8 cellular contexts compared by ENCODE assay signal in the genomic region with DNA sequence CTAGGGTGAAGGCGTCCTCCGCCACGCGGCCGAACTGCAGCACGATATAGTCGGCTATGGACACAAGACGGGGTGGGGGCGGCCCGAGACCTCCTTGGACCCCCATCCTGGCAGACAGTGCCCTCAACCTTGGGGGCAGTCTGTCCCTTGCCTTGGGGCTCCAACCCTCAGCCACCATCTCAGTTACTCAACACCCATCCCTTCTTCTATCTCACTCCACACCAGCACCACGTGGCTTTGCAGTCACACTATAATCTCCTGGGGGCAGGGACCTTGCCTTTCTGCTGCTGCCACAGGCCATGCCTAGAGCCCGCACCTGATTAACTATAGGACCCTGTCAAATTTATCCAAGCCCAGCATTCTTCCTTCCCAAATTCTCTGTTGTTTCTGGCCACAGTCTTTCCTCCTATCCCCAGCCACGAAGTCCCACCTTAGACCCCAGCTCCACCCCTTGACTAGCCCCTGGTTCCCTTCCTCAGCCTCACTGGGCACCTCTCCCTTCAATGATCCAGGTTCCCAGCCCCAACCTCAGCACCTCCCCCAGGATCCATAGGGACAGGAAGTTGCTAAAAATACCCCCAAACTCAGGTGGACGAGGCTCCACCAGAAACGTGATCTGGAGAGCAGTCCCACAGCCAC. TPM values are rescaled to one million over a fixed set of nuclear protein-coding genes. Genes with fewer than 3 reads are reported as not detected.
DNase-seq lines count a peak whose midpoint lies in the region; ATAC-seq and TF ChIP-seq lines count a peak whose summit lies in the region.

No MANE protein-coding gene starts in this region.

- peak overlapping the region; percentile 37 to 52; a peak in 2 of 4 replicates for H4K8ac ChIP-seq in IMR-90 (ENCODE audit: low read depth in 2 of 2, low read length in 2 of 2)

- peaks cover 33% of the 10 kb centered on the region for H3K9me1 ChIP-seq in IMR-90 (ENCODE audit: insufficient read depth, low read length)

- TF ChIP-seq POLR2A in IMR-90 (IDR thresholded peaks at IDR 0.05; ENCODE audit: low read depth, low read length): no peak

- peak overlapping the region; percentile 1; the same call in 1 of the 3 replicates for H2BK15ac ChIP-seq in IMR-90 (ENCODE audit: low read depth, low read length)

- no peak overlapping the region for H2BK20ac ChIP-seq in IMR-90 (ENCODE audit: low read depth, low read length)

- peak overlapping the region; percentile 80 for H2AK9ac ChIP-seq in IMR-90 (replicated peaks; ENCODE audit: low read depth, low read length, poor library complexity)

- no peak for TF ChIP-seq RAD21 in IMR-90 (IDR thresholded peaks at IDR 0.05; ENCODE audit: low read length)

- peak overlapping the region; percentile 18; the same call in 1 of the 2 replicates for H3K14ac ChIP-seq in IMR-90 (replicated peaks; ENCODE audit: low read depth, low read length)

- DNase-seq in IMR-90: no peak
- no peak for DNase-seq in mammary epithelial cell
- no peak for DNase-seq in G401 (ENCODE audit: low spot score)
- no peak for DNase-seq in Kasumi-1 (lab: John Stamatoyannopoulos, UW)
- no peak for DNase-seq in superior temporal gyrus (ENCODE audit: extremely low spot score)

- H3K36me3 ChIP-seq in ACC112 (ENCODE audit: insufficient read depth, low read length) (no peaks in the 10 kb centered on the region), IMR-90 (ENCODE audit: control insufficient read depth, insufficient read depth, low read length) (0 out of 2 replicates have a peak, but pooled peaks cover 2% of the 10 kb centered on the region), mammary epithelial cell (ENCODE audit: insufficient read depth, low read length) (no peaks in the 10 kb centered on the region), mucosa of rectum (ENCODE audit: control insufficient read depth in 2 of 2, insufficient read depth in 2 of 2, low read length in 2 of 2) (peaks cover 0 to 2% of the 10 kb centered on the region in 2 donors)

- H3K4ac ChIP-seq in IMR-90 (ENCODE audit: low read depth, low read length): peak overlapping the region; percentile 67

- 56% methylated on average over 4 of the region's 15 CpGs; no CpG with 5 or more reads in 1 of the 2 experiments for WGBS in IMR-90 (ENCODE audit: extremely low coverage in 2 of 2, insufficient read length in 1 of 2), 2 experiments
- WGBS in mammary epithelial cell (ENCODE audit: low coverage, missing lambda C conversion rate): 82% methylated on average over 4 of the region's 15 CpGs

- H3K4me2 ChIP-seq in IMR-90 (ENCODE audit: low read depth, low read length) (peak overlapping the region; percentile 25; the same call in 1 of the 2 replicates), mammary epithelial cell (ENCODE audit: insufficient read depth, low read depth, low read length) (peak overlapping the region; percentile 96)

- intact Hi-C loops in IMR-90 (cut with micrococcal nuclease) (no loop called here), mammary epithelial cell (cut with micrococcal nuclease) (no loop called here)

- TF ChIP-seq CTCF in IMR-90 (conservative IDR thresholded peaks at IDR 0.05; ENCODE audit: low read depth, low read length) (no peak), mammary epithelial cell (conservative IDR thresholded peaks at IDR 0.05 in 1 of 2, IDR thresholded peaks at IDR 0.05 in 1 of 2; ENCODE audit: extremely low read depth in 1 of 2, insufficient read depth in 1 of 2, low read depth in 1 of 2, low read length in 2 of 2) (no peak)

- ATAC-seq in IMR-90 (ENCODE audit: low read depth) (no peak), HG03135 (IDR thresholded peaks at IDR 0.05; ENCODE audit: unreplicated experiment) (no peak)

- in situ Hi-C loops in IMR-90 (cut with MboI; ENCODE audit: low sequenced_read_pairs): no loop called here
- in situ Hi-C loops in mammary epithelial cell (cut with MboI; ENCODE audit: low sequenced_read_pairs in 2 of 2): no loop called here
- in situ Hi-C loops in G401 (cut with HindIII; ENCODE audit: low sequenced_read_pairs): no loop called here

- H3K79me2 ChIP-seq in ACC112 (ENCODE audit: control insufficient read depth, insufficient read depth, low read length, unreplicated experiment) (peaks cover 25% of the 10 kb centered on the region), mammary epithelial cell (ENCODE audit: insufficient read depth, low read length) (peaks cover 34% of the 10 kb centered on the region)

- H3K18ac ChIP-seq in IMR-90 (ENCODE audit: low read depth, low read length): no peak overlapping the region; the same call in 1 of the 2 replicates

- peak overlapping the region; percentile 74 for H2AK5ac ChIP-seq in IMR-90 (ENCODE audit: low read depth, low read length)

- H3K4me1 ChIP-seq in ACC112 (ENCODE audit: control insufficient read depth, insufficient read depth, low read length, unreplicated experiment): peaks cover 33% of the 10 kb centered on the region
- peaks cover 27% of the 10 kb centered on the region for H3K4me1 ChIP-seq in IMR-90 (ENCODE audit: control insufficient read depth, insufficient read depth, low read length)
- peaks cover 31% of the 10 kb centered on the region for H3K4me1 ChIP-seq in mammary epithelial cell (ENCODE audit: insufficient read depth, low read length)
- H3K4me1 ChIP-seq in mucosa of rectum (ENCODE audit: control insufficient read depth in 2 of 2, insufficient read depth in 2 of 2, low read length in 2 of 2): peaks cover 22 to 31% of the 10 kb centered on the region in 2 donors

- H3K9ac ChIP-seq in IMR-90 (ENCODE audit: low read depth, low read length) (peak overlapping the region; percentile 26; the same call in 1 of the 2 replicates), mammary epithelial cell (ENCODE audit: insufficient read depth, low read length) (no peak overlapping the region), mucosa of rectum (ENCODE audit: low read depth in 1 of 2, low read length in 2 of 2) (peak overlapping the region in 1 of 2 donors; percentile 80)

- H3K23ac ChIP-seq in IMR-90 (ENCODE audit: low read depth, low read length): no peak overlapping the region

- H3K27me3 ChIP-seq in ACC112 (ENCODE audit: insufficient read depth, low read length) (no peaks in the 10 kb centered on the region), IMR-90 (ENCODE audit: control insufficient read depth, insufficient read depth, low read length) (no peaks in the 10 kb centered on the region), mammary epithelial cell (ENCODE audit: insufficient read depth, low read length) (no peaks in the 10 kb centered on the region), mucosa of rectum (ENCODE audit: control insufficient read depth in 2 of 2, insufficient read depth in 2 of 2, low read length in 2 of 2) (peaks cover 7 to 8% of the 10 kb centered on the region in 2 donors)

- peak overlapping the region; percentile 36; the same call in 1 of the 2 replicates for H2BK120ac ChIP-seq in IMR-90 (ENCODE audit: low read depth, low read length)

- peak overlapping the region; percentile 94 for H3K4me3 ChIP-seq in ACC112 (ENCODE audit: low read depth, low read length)
- H3K4me3 ChIP-seq in IMR-90 (ENCODE audit: insufficient read depth, low read depth, low read length): peak overlapping the region; percentile 63; the same call in 1 of the 2 replicates
- peak overlapping the region in 2 of 3 experiments; percentile 78 to 88 for H3K4me3 ChIP-seq in mammary epithelial cell (replicated peaks in 1 of 3; ENCODE audit: insufficient read depth in 1 of 3, low read depth in 2 of 3, low read length in 3 of 3)
- peak overlapping the region; percentile 64 to 65 for H3K4me3 ChIP-seq in mucosa of rectum (ENCODE audit: low read length in 2 of 2)

- peak overlapping the region; percentile 10 for H2BK5ac ChIP-seq in IMR-90 (ENCODE audit: low read depth, low read length, poor library complexity, severe bottlenecking)

- H4K20me1 ChIP-seq in IMR-90 (ENCODE audit: insufficient read depth, low read length): peaks cover 26% of the 10 kb centered on the region
- no peaks in the 10 kb centered on the region for H4K20me1 ChIP-seq in mammary epithelial cell (ENCODE audit: insufficient read depth, low read length)

- peaks cover 8 to 42% of the 10 kb centered on the region in 2 experiments; a peak in 3 of 4 replicates for H3K79me1 ChIP-seq in IMR-90 (ENCODE audit: low read depth in 1 of 2, low read length in 2 of 2)

- BruUV-seq in IMR-90 (replicated peaks; lab: Mats Ljungman, UMichigan) (no TSS peak), mammary epithelial cell (replicated peaks; lab: Mats Ljungman, UMichigan) (no TSS peak)

- no peak overlapping the region for H3K56ac ChIP-seq in IMR-90 (ENCODE audit: extremely low read depth, insufficient read depth, low read length)

- dilution Hi-C loops in IMR-90 (cut with HindIII; ENCODE audit: low sequenced_read_pairs, unreplicated experiment) (no loop called here), mammary epithelial cell (cut with HindIII; ENCODE audit: low sequenced_read_pairs) (no loop called here)

- H3K9me3 ChIP-seq in IMR-90 (ENCODE audit: control insufficient read depth, insufficient read depth, low read length) (no peaks in the 10 kb centered on the region), mammary epithelial cell (replicated peaks; ENCODE audit: insufficient read depth, low read length) (no peaks in the 10 kb centered on the region), mucosa of rectum (ENCODE audit: control insufficient read depth in 2 of 2, low read length in 2 of 2) (no peaks in the 10 kb centered on the region)

- H2AFZ ChIP-seq in ACC112 (ENCODE audit: low read length, unreplicated experiment): no peak overlapping the region
- peak overlapping the region; percentile 29 for H2AFZ ChIP-seq in IMR-90 (replicated peaks; ENCODE audit: low read length, poor library complexity)
- H2AFZ ChIP-seq in mammary epithelial cell (ENCODE audit: low read depth, low read length): peak overlapping the region; percentile 74

- peak overlapping the region; percentile 9; the same call in 1 of the 2 replicates for H4K5ac ChIP-seq in IMR-90 (ENCODE audit: low read depth, low read length)

- POLR2A ChIA-PET in IMR-90 (lab: Charles Lee; ENCODE audit: unreplicated experiment): no interaction called here

- no peak overlapping the region for H3K27ac ChIP-seq in ACC112 (ENCODE audit: low read depth, low read length)
- peak overlapping the region; percentile 48 for H3K27ac ChIP-seq in IMR-90 (ENCODE audit: insufficient read depth, low read length)
- H3K27ac ChIP-seq in mammary epithelial cell (ENCODE audit: insufficient read depth, low read depth, low read length): no peak overlapping the region
- peak overlapping the region; percentile 48 to 83 for H3K27ac ChIP-seq in mucosa of rectum (ENCODE audit: low read depth in 2 of 2, low read length in 2 of 2)

- peak overlapping the region; percentile 37; the same call in 1 of the 2 replicates for H4K91ac ChIP-seq in IMR-90 (ENCODE audit: insufficient read depth, low read depth, low read length)

- CTCF ChIA-PET in IMR-90 (lab: Yijun Ruan, JAX) (no interaction called here), mammary epithelial cell (lab: Charles Lee; ENCODE audit: low non-redundant PET) (no interaction called here)

RNA-seq across cellular contexts. Expression of a gene that starts 1.6 kb away (rescaled TPM):
- total RNA-seq in IMR-90 (2012; rRNA removed) (5.0 and 5.2 TPM in 2 replicates), mammary epithelial cell (10 to 100 TPM; 12.5 to 26.4 TPM)
- polyA plus RNA-seq in IMR-90 (2012; rRNA removed) (25.0 and 28.0 TPM in 2 replicates), mammary epithelial cell (12.8 TPM)
- polyA plus RNA-seq in IMR-90 (2012; cell fraction: cytosol; rRNA removed): 16.6 and 30.2 TPM in 2 replicates
- 49.5 and 83.0 TPM in 2 replicates for polyA plus RNA-seq in IMR-90 (2012; cell fraction: nucleus; rRNA removed; ENCODE audit: low replicate concordance)
- polyA minus RNA-seq in mammary epithelial cell: 16.0 TPM
- total RNA-seq in G401 (2014; rRNA removed; shearing (Covaris generic)): 15.6 and 19.4 TPM in 2 replicates

RNA-seq across cellular contexts. Expression of a gene that starts 14.2 kb away (rescaled TPM):
- not detected in 2 replicates for total RNA-seq in IMR-90 (2012; rRNA removed)
- not detected in 2 replicates for polyA plus RNA-seq in IMR-90 (2012; rRNA removed)
- polyA plus RNA-seq in IMR-90 (2012; cell fraction: cytosol; rRNA removed): not detected in 2 replicates
- polyA plus RNA-seq in IMR-90 (2012; cell fraction: nucleus; rRNA removed; ENCODE audit: low replicate concordance): not detected in 2 replicates
- not detected for total RNA-seq in mammary epithelial cell
- not detected for polyA plus RNA-seq in mammary epithelial cell
- not detected for polyA minus RNA-seq in mammary epithelial cell
- not detected in 2 replicates for total RNA-seq in G401 (2014; rRNA removed; shearing (Covaris generic))

RNA-seq across cellular contexts. Expression of a gene that starts 30.3 kb away (rescaled TPM):
- 1,746 and 2,310 TPM in 2 replicates for total RNA-seq in IMR-90 (2012; rRNA removed)
- polyA plus RNA-seq in IMR-90 (2012; rRNA removed): 3,153 and 3,261 TPM in 2 replicates
- 1,705 and 1,838 TPM in 2 replicates for polyA plus RNA-seq in IMR-90 (2012; cell fraction: cytosol; rRNA removed)
- polyA plus RNA-seq in IMR-90 (2012; cell fraction: nucleus; rRNA removed; ENCODE audit: low replicate concordance): 1,133 and 1,323 TPM in 2 replicates
- total RNA-seq in mammary epithelial cell: 1,000 to 10,000 TPM in 1 of 2 donors, 100 to 1,000 TPM in 1; 961 to 1,334 TPM
- 2,297 TPM for polyA plus RNA-seq in mammary epithelial cell
- 1,208 TPM for polyA minus RNA-seq in mammary epithelial cell
- total RNA-seq in G401 (2014; rRNA removed; shearing (Covaris generic)): 3,184 and 4,000 TPM in 2 replicates

RNA-seq across cellular contexts. Expression of a gene that starts 46.4 kb away (rescaled TPM):
- total RNA-seq in IMR-90 (2012; rRNA removed) (7.5 and 9.1 TPM in 2 replicates), mammary epithelial cell (10 to 100 TPM in 1 of 2 donors, 1 to 10 TPM in 1; 3.7 to 12.8 TPM)
- polyA plus RNA-seq in IMR-90 (2012; rRNA removed) (6.8 and 7.1 TPM in 2 replicates), mammary epithelial cell (8.8 TPM)
- 4.5 and 6.8 TPM in 2 replicates for polyA plus RNA-seq in IMR-90 (2012; cell fraction: cytosol; rRNA removed)
- polyA plus RNA-seq in IMR-90 (2012; cell fraction: nucleus; rRNA removed; ENCODE audit: low replicate concordance): 5.0 and 6.6 TPM in 2 replicates
- polyA minus RNA-seq in mammary epithelial cell: 8.8 TPM
- 21.0 and 22.2 TPM in 2 replicates for total RNA-seq in G401 (2014; rRNA removed; shearing (Covaris generic))

Comparison
In these comparisons a context has a peak if more than half of its experiments do, and no peak if none do; other contexts are left out.
1. H3K27ac ChIP-seq: peak in IMR-90 (single experiment) and mucosa of rectum (2 of 2); none in ACC112 (single experiment) and mammary epithelial cell (single experiment).
2. Peak in every context shown above with its lines, with median percentiles within 50 percentile points of each other: H3K4me3 ChIP-seq.